Comparison of ENCODE assay signal across 1 cellular context in the genomic region with DNA sequence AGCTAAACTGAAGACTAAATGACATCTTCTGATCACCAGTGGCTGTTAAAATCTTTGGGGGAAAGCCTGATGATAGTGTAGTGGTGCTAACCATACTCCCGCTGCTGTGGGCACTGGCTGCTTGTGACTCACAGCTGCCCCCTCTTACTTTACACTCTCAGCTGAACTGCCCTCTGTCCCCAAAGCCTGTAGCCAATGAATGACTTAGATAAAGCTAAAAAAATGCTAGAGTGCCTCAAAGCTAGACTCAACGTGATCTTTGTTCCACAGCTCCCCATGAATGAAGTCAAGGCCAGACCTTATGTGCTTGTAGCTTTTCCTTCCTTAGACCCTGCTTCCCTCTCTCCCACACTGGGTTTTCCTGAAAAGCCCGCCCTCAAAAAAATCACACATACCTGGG.
TF ChIP-seq lines count a peak whose summit lies in the region.

No MANE protein-coding gene starts in this region.

TF ChIP-seq in H1, 55 proteins besides CTCF, POLR2A, EP300 and RAD21:
- TF ChIP-seq CHD1 (IDR thresholded peaks at IDR 0.05; ENCODE audit: low read depth, low read length) (no peak), RXRA (IDR thresholded peaks at IDR 0.05; ENCODE audit: insufficient read depth, low read depth, low read length) (no peak), POLR2AphosphoS5 (IDR thresholded peaks at IDR 0.05; ENCODE audit: low read depth, low read length) (no peak), KDM4A (IDR thresholded peaks at IDR 0.05; ENCODE audit: low read depth, low read length, severe bottlenecking) (no peak), GABPA (IDR thresholded peaks at IDR 0.05; ENCODE audit: borderline replicate concordance, insufficient read depth, low read length) (no peak)
